1 cellular context compared by ENCODE assay signal in genomic region chr12:17976202-17976601, GRCh38.
TF ChIP-seq lines count a peak whose summit lies in the region.

No MANE protein-coding gene starts in this region.

TF ChIP-seq in WTC11, 78 proteins besides CTCF, POLR2A, EP300 and RAD21 (continued from another document):
- TF ChIP-seq PRDM15 (CRISPR knock-in tag; IDR thresholded peaks at IDR 0.05) (no peak), NFE2L1 (CRISPR knock-in tag; IDR thresholded peaks at IDR 0.05) (no peak)
